Comparison of ENCODE assay signal across 20 cellular contexts in genomic region chr2:161102770-161103450, GRCh38. TPM values are rescaled to one million over a fixed set of nuclear protein-coding genes. Genes with fewer than 3 reads are reported as not detected.
DNase-seq lines count a peak whose midpoint lies in the region; ATAC-seq, FAIRE-seq and TF ChIP-seq lines count a peak whose summit lies in the region.
"Had no signal": no experiment of that assay in that cellular context is flagged by ENCODE, and none has a peak within 500 bp of the region (broad histone marks: within the 10 kb centered on the region; RNA-seq: fewer than 3 reads in every experiment).

No MANE protein-coding gene starts in this region.

- no peak overlapping the region for H3K4me2 ChIP-seq in HepG2 (ENCODE audit: low read depth, low read length)

- H3K4me1 ChIP-seq in HepG2 (ENCODE audit: insufficient read depth, low read length) (peaks cover 11% of the 10 kb centered on the region), right lobe of liver (no peaks in the 10 kb centered on the region)
- H3K4me1 ChIP-seq: psoas muscle, uterus had no signal

- no peak for DNase-seq in HepG2 (ENCODE audit: low spot score)
- DNase-seq in right lobe of liver, result no peak
- DNase-seq in SIG-M5 (lab: John Stamatoyannopoulos, UW), result peak; percentile 23
- DNase-seq in fibroblast of gingiva (ENCODE audit: low read depth), result peak; percentile 47
- DNase-seq in type B pancreatic cell (ENCODE audit: extremely low spot score, unreplicated experiment), result no peak
- DNase-seq in NCI-H2107 (lab: John Stamatoyannopoulos, UW), result no peak
- DNase-seq in activated effector memory CD4-positive, alpha-beta T cell treated with anti-CD3 and anti-CD28 coated beads, Interleukin-2, amount 50 U/mL, for 16 hours, result no peak
- DNase-seq: activated CD8-positive, alpha-beta memory T cell treated with anti-CD3 and anti-CD28 coated beads, Interleukin-2, amount 10 ng/mL, durations not matched to agents 7 days and 5 days; Calu3; foreskin melanocyte; MG63; NCI-H510A treated with DMSO at 0.1 percent for 48 hours; psoas muscle; stimulated activated CD4-positive, alpha-beta T cell treated with anti-CD3 and anti-CD28 coated beads, Interleukin-1b, Interleukin-23, amount 100 ng/mL, for 48 hours; uterus had no signal

- intact Hi-C loops in HepG2 (cut with micrococcal nuclease; ENCODE audit: unreplicated experiment), result no loop called here
- intact Hi-C loops in right lobe of liver (cut with DNase I), result no loop called here

- TF ChIP-seq CTCF in HepG2 (CRISPR knock-in tag; IDR thresholded peaks at IDR 0.05) (no peak), right lobe of liver (IDR thresholded peaks at IDR 0.05) (no peak), type B pancreatic cell (conservative IDR thresholded peaks at IDR 0.05) (no peak)

- CTCF ChIA-PET in HepG2 (lab: Yijun Ruan, JAX; ENCODE audit: low intra/inter-chr PET ratio, low total read pairs), result interaction anchor here (1.1 kb wide), 1 partner anchor 57 kb away, joined by 3 read pairs; the partner anchor contains the start of gene TANK

- H3K4me3 Mint-ChIP-seq in type B pancreatic cell, result no peak overlapping the region
- H3K4me3 Mint-ChIP-seq: activated CD8-positive, alpha-beta memory T cell treated with anti-CD3 and anti-CD28 coated beads, Interleukin-2, amount 10 ng/mL, durations not matched to agents 7 days and 5 days; activated naive CD8-positive, alpha-beta T cell; dendritic cell treated with granulocyte-macrophage colony-stimulating factor and Interleukin-4, amounts not matched to agents 40 ng/mL and 50 ng/mL, for 4 days had no signal

- H3K36me3 ChIP-seq in HepG2 (replicated peaks in 1 of 2; ENCODE audit: control insufficient read depth in 1 of 2, insufficient read depth in 2 of 2, low read length in 2 of 2) (no peaks in the 10 kb centered on the region), right lobe of liver (no peaks in the 10 kb centered on the region)
- H3K36me3 ChIP-seq: MG63, uterus had no signal

- H3K4me3 ChIP-seq in HepG2 (replicated peaks in 1 of 3; ENCODE audit: insufficient read depth in 1 of 3, low read depth in 2 of 3, low read length in 3 of 3) (no peak overlapping the region), right lobe of liver (no peak overlapping the region)
- H3K4me3 ChIP-seq: MG63, psoas muscle, uterus had no signal

- POLR2A ChIA-PET in HepG2 (lab: Yijun Ruan, JAX), result no interaction called here

- H3K27ac ChIP-seq in HepG2 (ENCODE audit: extremely low read length, insufficient read depth, low read length) (no peak overlapping the region), right lobe of liver (no peak overlapping the region)
- H3K27ac ChIP-seq: psoas muscle, uterus had no signal

- no peak for TF ChIP-seq POLR2A in HepG2 (IDR thresholded peaks at IDR 0.05; ENCODE audit: insufficient read depth in 1 of 2, low read depth in 2 of 2, low read length in 2 of 2)
- no peak for TF ChIP-seq POLR2A in right lobe of liver (IDR thresholded peaks at IDR 0.05)

- peak overlapping the region; percentile 6 for H3K27ac Mint-ChIP-seq in type B pancreatic cell
- H3K27ac Mint-ChIP-seq: activated CD8-positive, alpha-beta memory T cell treated with anti-CD3 and anti-CD28 coated beads, Interleukin-2, amount 10 ng/mL, durations not matched to agents 7 days and 5 days; activated naive CD8-positive, alpha-beta T cell; dendritic cell treated with granulocyte-macrophage colony-stimulating factor and Interleukin-4, amounts not matched to agents 40 ng/mL and 50 ng/mL, for 4 days had no signal

- H3K27me3 Mint-ChIP-seq in type B pancreatic cell, result no peaks in the 10 kb centered on the region
- H3K27me3 Mint-ChIP-seq: activated naive CD8-positive, alpha-beta T cell; dendritic cell treated with granulocyte-macrophage colony-stimulating factor and Interleukin-4, amounts not matched to agents 40 ng/mL and 50 ng/mL, for 4 days had no signal

- no peak for FAIRE-seq in HepG2 (lab: Jason Lieb, UNC)
- FAIRE-seq: islet of Langerhans had no signal

- no peaks in the 10 kb centered on the region for H3K9me3 ChIP-seq in HepG2 (ENCODE audit: low read length)
- no peaks in the 10 kb centered on the region for H3K9me3 ChIP-seq in right lobe of liver
- H3K9me3 ChIP-seq: MG63, psoas muscle, uterus had no signal

- no peaks in the 10 kb centered on the region for H3K79me2 ChIP-seq in HepG2 (ENCODE audit: insufficient read depth, low read length)

- H4K20me1 ChIP-seq in HepG2 (ENCODE audit: insufficient read depth, low read length), result no peaks in the 10 kb centered on the region

- H3K27me3 ChIP-seq in HepG2 (ENCODE audit: control insufficient read depth in 1 of 2, insufficient read depth in 2 of 2, low read length in 2 of 2) (no peaks in the 10 kb centered on the region), right lobe of liver (no peaks in the 10 kb centered on the region)
- H3K27me3 ChIP-seq: MG63, uterus had no signal

- no TSS peak for BruUV-seq in HepG2 (replicated peaks; lab: Mats Ljungman, UMichigan)

- no peak for TF ChIP-seq RAD21 in HepG2 (CRISPR knock-in tag; IDR thresholded peaks at IDR 0.05)

- no peaks in the 10 kb centered on the region for H3K36me3 Mint-ChIP-seq in type B pancreatic cell

- H3K4me1 Mint-ChIP-seq in type B pancreatic cell (ENCODE audit: unreplicated experiment), result peaks cover 13% of the 10 kb centered on the region

- H3K9ac ChIP-seq in HepG2 (ENCODE audit: insufficient read depth, low read depth, low read length), result no peak overlapping the region

- no peak for TF ChIP-seq EP300 in HepG2 (IDR thresholded peaks at IDR 0.05; ENCODE audit: low read depth in 2 of 2, low read length in 2 of 2)
- no peak for TF ChIP-seq EP300 in HepG2 (CRISPR knock-in tag; IDR thresholded peaks at IDR 0.05; ENCODE audit: borderline replicate concordance)

- H2AFZ ChIP-seq in HepG2 (ENCODE audit: low read length), result peak overlapping the region; percentile 15

- H3K9me3 Mint-ChIP-seq in type B pancreatic cell, result no peaks in the 10 kb centered on the region
- H3K9me3 Mint-ChIP-seq: dendritic cell treated with granulocyte-macrophage colony-stimulating factor and Interleukin-4, amounts not matched to agents 40 ng/mL and 50 ng/mL, for 4 days had no signal

- ATAC-seq in HepG2 (no peak; the same call in 2 of the 3 replicates), right lobe of liver (no peak), GM19397 (IDR thresholded peaks at IDR 0.05; ENCODE audit: unreplicated experiment) (no peak)
- ATAC-seq: activated CD8-positive, alpha-beta memory T cell treated with anti-CD3 and anti-CD28 coated beads, Interleukin-2, amount 10 ng/mL, durations not matched to agents 7 days and 5 days; psoas muscle; Right ventricle myocardium inferior had no signal

- in situ Hi-C loops in HepG2 (cut with HindIII; ENCODE audit: extremely low pct_ligation_motif_present, low pct_unique_long_range_greater_than_20kb), result no loop called here

TF ChIP-seq in HepG2, 621 proteins besides CTCF, POLR2A, EP300 and RAD21 (continues in another document):
- TF ChIP-seq ZFP37 (CRISPR knock-in tag; IDR thresholded peaks at IDR 0.05; ENCODE audit: borderline replicate concordance) (no peak), ARID3A (IDR thresholded peaks at IDR 0.05; ENCODE audit: low read depth, low read length) (0 out of 2 replicates have a peak, but pooled peaks have one; percentile 16)

RNA-seq across cellular contexts. Expression of gene TANK, which starts 57.3 kb away (rescaled TPM):
- total RNA-seq in HepG2 (2016; rRNA removed; fragmentation: Illumina TruSeq; extraction: Trizol) (96.0 and 96.1 TPM in 2 replicates), right lobe of liver (10 to 100 TPM; 25.4 to 46.4 (median 36.0) TPM), type B pancreatic cell (ENCODE audit: low replicate concordance) (34.4 and 43.3 TPM in 2 replicates)
- 65.4 and 82.9 TPM in 2 replicates for total RNA-seq in HepG2 (2016; cell fraction: cytosol; rRNA removed; fragmentation: Illumina TruSeq; extraction: Trizol; ENCODE audit: low read depth)
- total RNA-seq in HepG2 (2016; cell fraction: insoluble cytoplasmic fraction; rRNA removed; fragmentation: Illumina TruSeq; extraction: Trizol), result 99.7 and 101 TPM in 2 replicates
- total RNA-seq in HepG2 (2016; cell fraction: membrane; rRNA removed; fragmentation: Illumina TruSeq; extraction: Trizol), result 65.8 and 69.1 TPM in 2 replicates
- total RNA-seq in HepG2 (2016; cell fraction: nucleus; rRNA removed; fragmentation: Illumina TruSeq; extraction: Trizol), result 205 and 214 TPM in 2 replicates
- polyA plus RNA-seq in HepG2 (2011; rRNA removed), result 66.9 and 67.0 TPM in 2 replicates
- 27.9 and 40.9 TPM in 2 replicates for polyA plus RNA-seq in HepG2 (2011; cell fraction: cytosol; rRNA removed)
- polyA plus RNA-seq in HepG2 (2011; cell fraction: nucleus; rRNA removed), result 64.3 and 75.4 TPM in 2 replicates
- polyA plus RNA-seq in HepG2 (2012), result 107 and 108 TPM in 2 replicates
- 45.0 and 56.0 TPM in 2 replicates for polyA plus RNA-seq in HepG2 (2016; cell fraction: cytosol; fragmentation: Illumina TruSeq; extraction: Trizol; ENCODE audit: low read depth)
- 87.1 and 87.7 TPM in 2 replicates for polyA plus RNA-seq in HepG2 (2016; cell fraction: insoluble cytoplasmic fraction; fragmentation: Illumina TruSeq; extraction: Trizol; ENCODE audit: low read depth)
- 48.7 and 59.8 TPM in 2 replicates for polyA plus RNA-seq in HepG2 (2016; cell fraction: membrane; fragmentation: Illumina TruSeq; extraction: Trizol; ENCODE audit: low read depth)
- 83.7 and 91.8 TPM in 2 replicates for polyA plus RNA-seq in HepG2 (2016; cell fraction: nucleus; fragmentation: Illumina TruSeq; extraction: Trizol; ENCODE audit: insufficient read depth, low read depth)
- polyA minus RNA-seq in HepG2 (2011; rRNA and poly(A)+ RNA removed; ENCODE audit: low replicate concordance), result 8.0 and 20.2 TPM in 2 replicates
- polyA minus RNA-seq in HepG2 (2011; cell fraction: cytosol; rRNA and poly(A)+ RNA removed), result 34.8 and 35.3 TPM in 2 replicates
- polyA minus RNA-seq in HepG2 (2011; cell fraction: nucleus; rRNA and poly(A)+ RNA removed), result 549 and 577 TPM in 2 replicates

Comparison
In these comparisons a context has a peak if more than half of its experiments do, and no peak if none do; other contexts are left out.
1. DNase-seq: peak in SIG-M5 (single experiment) and fibroblast of gingiva (single experiment); none in HepG2 (single experiment), right lobe of liver (0 of 3), type B pancreatic cell (single experiment), NCI-H2107 (single experiment) and activated effector memory CD4-positive, alpha-beta T cell treated with anti-CD3 and anti-CD28 coated beads, Interleukin-2, amount 50 U/mL, for 16 hours (single experiment).